Comparison of ENCODE assay signal across 1 cellular context in the genomic region with DNA sequence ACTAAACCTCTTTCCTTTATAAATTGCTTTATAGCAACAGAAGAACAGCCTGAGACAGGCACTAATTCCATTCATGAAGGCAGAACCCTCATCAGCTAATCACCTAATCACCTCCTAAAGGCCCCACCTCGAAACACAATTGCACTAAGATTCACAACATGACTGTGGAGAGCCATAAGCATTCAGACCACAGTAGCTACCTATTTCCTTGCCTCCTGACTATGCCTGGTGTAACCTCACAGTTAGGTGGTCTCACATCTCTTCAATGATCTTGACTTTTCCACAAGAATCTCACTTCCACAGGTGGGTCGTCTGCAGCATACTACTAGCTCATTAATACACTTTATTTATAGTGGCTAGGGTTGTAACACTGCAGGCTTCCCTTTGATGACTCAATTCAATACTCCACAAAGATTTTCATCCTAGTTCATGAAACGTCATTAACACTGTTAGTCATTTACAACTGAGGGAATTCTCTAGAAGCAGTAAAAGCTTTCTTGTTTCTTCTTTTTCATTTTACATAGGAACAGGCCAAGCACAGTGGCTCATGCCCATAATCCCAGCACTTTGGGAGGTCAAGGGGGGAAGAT.
TF ChIP-seq lines count a peak whose summit lies in the region.

No MANE protein-coding gene starts in this region.

TF ChIP-seq in HepG2, 621 proteins besides CTCF, POLR2A, EP300 and RAD21 (continued from another document):
- 0 out of 2 replicates have a peak, but pooled peaks have one; percentile 6 for TF ChIP-seq ARID4A (CRISPR knock-in tag; IDR thresholded peaks at IDR 0.05; ENCODE audit: borderline replicate concordance)
